ENCODE assay signal across 9 cellular contexts in genomic region chr6:33958208-33958862, GRCh38.
DNase-seq lines count a peak whose midpoint lies in the region; ATAC-seq and TF ChIP-seq lines count a peak whose summit lies in the region.
"Had no signal": no experiment of that assay in that cellular context is flagged by ENCODE, and none has a peak within 500 bp of the region (broad histone marks: within the 10 kb centered on the region; RNA-seq: fewer than 3 reads in every experiment).

No MANE protein-coding gene starts in this region.

- H3K36me3 ChIP-seq in psoas muscle (ENCODE audit: insufficient read depth in 1 of 2, low read depth in 1 of 2) = no peaks in the 10 kb centered on the region
- H3K36me3 ChIP-seq: SJSA1 had no signal

- no peak for ATAC-seq in foreskin keratinocyte
- ATAC-seq in HG02588 (IDR thresholded peaks at IDR 0.05; ENCODE audit: unreplicated experiment) = no peak
- no peak for ATAC-seq in psoas muscle
- ATAC-seq in HG02970 (IDR thresholded peaks at IDR 0.05; ENCODE audit: low FRiP score, unreplicated experiment) = no peak

- H3K4me1 ChIP-seq in foreskin keratinocyte (no peaks in the 10 kb centered on the region), psoas muscle (no peaks in the 10 kb centered on the region)
- H3K4me1 ChIP-seq: SJSA1 had no signal

- TF ChIP-seq CTCF in AG10803 (conservative IDR thresholded peaks at IDR 0.05; ENCODE audit: low read length) (peak; percentile 27), foreskin keratinocyte (conservative IDR thresholded peaks at IDR 0.05) (peak; percentile 54), psoas muscle (IDR thresholded peaks at IDR 0.05) (no peak)

- DNase-seq in AG10803 (ENCODE audit: low read depth) = no peak
- peak; percentile 41 for DNase-seq in ELF-1 (ENCODE audit: low read depth, low spot score)
- peak; percentile 26 for DNase-seq in NCI-H748 treated with DMSO at 0.1 percent for 48 hours (lab: John Stamatoyannopoulos, UW)
- no peak for DNase-seq in foreskin keratinocyte
- no peak for DNase-seq in ureter (ENCODE audit: low spot score)
- no peak for DNase-seq in psoas muscle

- peaks cover 5% of the 10 kb centered on the region for H3K27me3 ChIP-seq in foreskin keratinocyte
- peaks cover 0 to 14% (median 0%) of the 10 kb centered on the region in 3 donors for H3K27me3 ChIP-seq in psoas muscle (ENCODE audit: insufficient read depth in 3 of 3, low read length in 2 of 3)

- H3K4me3 ChIP-seq in AG10803 (ENCODE audit: low read length) (no peak overlapping the region), psoas muscle (no peak overlapping the region)
- H3K4me3 ChIP-seq: SJSA1 had no signal

- 31 to 38% (median 37%) methylated on average over 12 of the region's 12 CpGs for WGBS in psoas muscle, 3 donors

- H3K27ac ChIP-seq in foreskin keratinocyte (no peak overlapping the region), psoas muscle (no peak overlapping the region)
- H3K27ac ChIP-seq: SJSA1 had no signal

- H3K9me3 ChIP-seq in psoas muscle = no peaks in the 10 kb centered on the region
- H3K9me3 ChIP-seq: SJSA1 had no signal

- intact Hi-C loops in psoas muscle (cut with DNase I) = no loop called here

Comparison
In these comparisons a context has a peak if more than half of its experiments do, and no peak if none do; other contexts are left out.
1. DNase-seq: peak in ELF-1 (single experiment) and NCI-H748 treated with DMSO at 0.1 percent for 48 hours (single experiment); none in AG10803 (single experiment), foreskin keratinocyte (0 of 2), ureter (single experiment) and psoas muscle (0 of 2).